8 cellular contexts compared by ENCODE assay signal in genomic region chr1:225777583-225778411, GRCh38. TPM values are rescaled to one million over a fixed set of nuclear protein-coding genes. Genes with fewer than 3 reads are reported as not detected.
A peak's percentile ranks its signal among the peaks of the same experiment; 100 is the strongest.
DNase-seq lines count a peak whose midpoint lies in the region; ATAC-seq and TF ChIP-seq lines count a peak whose summit lies in the region.

Gene SRP9, plus strand, starts transcription at chr1:225777826. Its CDS starts 115 bp downstream, at chr1:225777941.

- H3K9me3 ChIP-seq in ascending aorta = no peaks in the 10 kb centered on the region
- H3K9me3 ChIP-seq in right cardiac atrium (ENCODE audit: control insufficient read depth, low read length) = no peaks in the 10 kb centered on the region
- H3K9me3 ChIP-seq in vagina = no peaks in the 10 kb centered on the region

- intact Hi-C loops in ascending aorta (cut with DNase I) (loop anchor here (1.0 to 5.0 kb wide), 4 partner anchors 33 to 200 kb away; partner anchors contain the start of gene EPHX1), right cardiac atrium (cut with DNase I) (loop anchor here in 3 of 4 donors (5.0 to 10.0 kb wide), 5 partner anchors 67 to 305 kb away; no protein-coding TSS in a partner anchor), vagina (cut with DNase I) (loop anchor here (5.0 to 10.0 kb wide), 4 partner anchors 35 to 197 kb away; partner anchors contain the start of genes EPHX1, LEFTY1 and TMEM63A)

- peak within 1 kb of the TSS; percentile 68 to 89 for H3K4me3 ChIP-seq in ascending aorta
- peak within 1 kb of the TSS; percentile 81 for H3K4me3 ChIP-seq in right cardiac atrium (ENCODE audit: low read length)
- peak within 1 kb of the TSS; percentile 57 to 64 for H3K4me3 ChIP-seq in vagina

- H3K36me3 ChIP-seq in ascending aorta = no peaks in the 10 kb centered on the region
- H3K36me3 ChIP-seq in vagina = no peaks in the 10 kb centered on the region

- under 1% methylated on average over 48 of the region's 48 CpGs for WGBS in right cardiac atrium

- H3K4me1 ChIP-seq in ascending aorta = peaks cover 0 to 29% of the 10 kb centered on the region in 2 donors
- H3K4me1 ChIP-seq in right cardiac atrium (ENCODE audit: control insufficient read depth, insufficient read depth, low read length) = peaks cover 1% of the 10 kb centered on the region
- H3K4me1 ChIP-seq in vagina = peaks cover 56% of the 10 kb centered on the region

- TF ChIP-seq POLR2A in vagina (IDR thresholded peaks at IDR 0.05) = peak in 1 of 2 donors; percentile 78

- DNase-seq in NCI-H1694 treated with DMSO at 0.1 percent for 48 hours (lab: John Stamatoyannopoulos, UW) (peak; percentile 98), T-helper 2 cell (peak; percentile 94 to 99 (median 98)), ascending aorta (ENCODE audit: low spot score in 2 of 2) (peak; percentile 97 to 100), right cardiac atrium (peak; percentile 99 to 100 (median 100)), pulmonary artery endothelial cell (ENCODE audit: low read depth, low spot score) (peak; percentile 95), vagina (ENCODE audit: extremely low spot score in 2 of 2) (peak in 1 of 2 donors; percentile 98)

- TF ChIP-seq CTCF in ascending aorta (IDR thresholded peaks at IDR 0.05) = peak; percentile 86 to 93 (median 90)
- peak; percentile 64 to 91 (median 89) for TF ChIP-seq CTCF in vagina (IDR thresholded peaks at IDR 0.05)

- ATAC-seq in GM18498 (IDR thresholded peaks at IDR 0.05; ENCODE audit: unreplicated experiment) (peak; percentile 100), HG02938 (IDR thresholded peaks at IDR 0.05; ENCODE audit: unreplicated experiment) (peak; percentile 98), right cardiac atrium (peak; percentile 100)

- peak within 1 kb of the TSS; percentile 89 to 95 for H3K27ac ChIP-seq in ascending aorta
- peak within 1 kb of the TSS; percentile 97 for H3K27ac ChIP-seq in right cardiac atrium (ENCODE audit: low read length)
- peak within 1 kb of the TSS; percentile 87 for H3K27ac ChIP-seq in vagina

- H3K27me3 ChIP-seq in ascending aorta = no peaks in the 10 kb centered on the region
- H3K27me3 ChIP-seq in right cardiac atrium (ENCODE audit: control insufficient read depth, insufficient read depth) = no peaks in the 10 kb centered on the region
- no peaks in the 10 kb centered on the region for H3K27me3 ChIP-seq in vagina

RNA-seq across cellular contexts. Expression of gene SRP9, which starts in this region (rescaled TPM):
- 49.4 TPM for total RNA-seq in ascending aorta
- total RNA-seq in right cardiac atrium = 100 to 1,000 TPM; 193 to 245 (median 219) TPM
- 259 TPM for polyA plus RNA-seq in right cardiac atrium
- 210 and 267 TPM in 2 replicates for total RNA-seq in pulmonary artery endothelial cell
- 120 TPM for total RNA-seq in vagina
